Comparison of ENCODE assay signal across 11 cellular contexts in genomic region chr15:38535451-38536200, GRCh38. TPM values are rescaled to one million over a fixed set of nuclear protein-coding genes. Genes with fewer than 3 reads are reported as not detected.
A peak's percentile ranks its signal among the peaks of the same experiment; 100 is the strongest.
DNase-seq lines count a peak whose midpoint lies in the region; ATAC-seq and TF ChIP-seq lines count a peak whose summit lies in the region.
"Had no signal": no experiment of that assay in that cellular context is flagged by ENCODE, and none has a peak within 500 bp of the region (broad histone marks: within the 10 kb centered on the region; RNA-seq: fewer than 3 reads in every experiment).

No MANE protein-coding gene starts in this region.

- no peaks in the 10 kb centered on the region for H3K9me3 ChIP-seq in aorta (ENCODE audit: control insufficient read depth, low read length)
- H3K9me3 ChIP-seq: breast epithelium, esophagus squamous epithelium had no signal

- no peak for DNase-seq in stimulated activated naive CD8-positive, alpha-beta T cell treated with anti-CD3 and anti-CD28 coated beads, Interleukin-15, amount 100 ng/mL, for 72 hours
- DNase-seq in cardiac fibroblast (ENCODE audit: low read depth in 2 of 2) (peak; percentile 29 to 72), kidney tubule cell (ENCODE audit: low spot score) (peak; percentile 67), aorta (no peak), progenitor cell of endocrine pancreas (ENCODE audit: low spot score, unreplicated experiment) (no peak), dermis blood vessel endothelial cell (no peak), RPMI8226 (no peak)
- DNase-seq: esophagus squamous epithelium, SW 1271 had no signal

- H3K27ac Mint-ChIP-seq in stimulated activated naive CD8-positive, alpha-beta T cell treated with anti-CD3 and anti-CD28 coated beads, Interleukin-15, Interleukin-2, amounts not matched to agents 100 ng/mL and 50 ng/mL, for 24 hours = peak overlapping the region; percentile 79
- no peak overlapping the region for H3K27ac Mint-ChIP-seq in stimulated activated naive CD8-positive, alpha-beta T cell treated with anti-CD3 and anti-CD28 coated beads, Interleukin-15, amount 100 ng/mL, for 72 hours
- no peak overlapping the region for H3K27ac Mint-ChIP-seq in progenitor cell of endocrine pancreas

- no peak overlapping the region for H3K4me3 Mint-ChIP-seq in stimulated activated naive CD8-positive, alpha-beta T cell treated with anti-CD3 and anti-CD28 coated beads, Interleukin-15, Interleukin-2, amounts not matched to agents 100 ng/mL and 50 ng/mL, for 24 hours
- H3K4me3 Mint-ChIP-seq in stimulated activated naive CD8-positive, alpha-beta T cell treated with anti-CD3 and anti-CD28 coated beads, Interleukin-15, amount 100 ng/mL, for 72 hours = no peak overlapping the region
- no peak overlapping the region for H3K4me3 Mint-ChIP-seq in progenitor cell of endocrine pancreas (ENCODE audit: low read depth)

- no peak for ATAC-seq in stimulated activated naive CD8-positive, alpha-beta T cell treated with anti-CD3 and anti-CD28 coated beads, Interleukin-15, amount 100 ng/mL, for 72 hours
- peak; percentile 75 for ATAC-seq in aorta (ENCODE audit: low FRiP score)

- intact Hi-C loops in aorta (cut with DNase I) = no loop called here

- no peaks in the 10 kb centered on the region for H3K27me3 Mint-ChIP-seq in stimulated activated naive CD8-positive, alpha-beta T cell treated with anti-CD3 and anti-CD28 coated beads, Interleukin-15, Interleukin-2, amounts not matched to agents 100 ng/mL and 50 ng/mL, for 24 hours
- H3K27me3 Mint-ChIP-seq in stimulated activated naive CD8-positive, alpha-beta T cell treated with anti-CD3 and anti-CD28 coated beads, Interleukin-15, amount 100 ng/mL, for 72 hours = no peaks in the 10 kb centered on the region
- H3K27me3 Mint-ChIP-seq in progenitor cell of endocrine pancreas = peaks cover 7% of the 10 kb centered on the region

- peaks cover 0 to 1% of the 10 kb centered on the region in 2 donors for H3K4me1 ChIP-seq in aorta (ENCODE audit: control insufficient read depth in 1 of 2, insufficient read depth in 2 of 2, low read length in 2 of 2)
- H3K4me1 ChIP-seq: breast epithelium had no signal

- H3K9me3 Mint-ChIP-seq in stimulated activated naive CD8-positive, alpha-beta T cell treated with anti-CD3 and anti-CD28 coated beads, Interleukin-15, Interleukin-2, amounts not matched to agents 100 ng/mL and 50 ng/mL, for 24 hours = no peaks in the 10 kb centered on the region
- H3K9me3 Mint-ChIP-seq in stimulated activated naive CD8-positive, alpha-beta T cell treated with anti-CD3 and anti-CD28 coated beads, Interleukin-15, amount 100 ng/mL, for 72 hours = no peaks in the 10 kb centered on the region
- H3K9me3 Mint-ChIP-seq in progenitor cell of endocrine pancreas (ENCODE audit: low read depth) = no peaks in the 10 kb centered on the region

- 65 to 74% methylated on average over 8 of the region's 8 CpGs for WGBS in aorta, 2 donors

- TF ChIP-seq CTCF in cardiac fibroblast (IDR thresholded peaks at IDR 0.05; ENCODE audit: low read depth, low read length) (no peak), progenitor cell of endocrine pancreas (IDR thresholded peaks at IDR 0.05; ENCODE audit: unreplicated experiment) (no peak)

- H3K4me3 ChIP-seq in cardiac fibroblast (replicated peaks in 1 of 2; ENCODE audit: low read depth in 2 of 2, low read length in 2 of 2) = no peak overlapping the region
- H3K4me3 ChIP-seq in aorta (ENCODE audit: low read length in 2 of 2) = no peak overlapping the region
- H3K4me3 ChIP-seq: breast epithelium, esophagus squamous epithelium had no signal

- peaks cover 99% of the 10 kb centered on the region for H3K4me1 Mint-ChIP-seq in stimulated activated naive CD8-positive, alpha-beta T cell treated with anti-CD3 and anti-CD28 coated beads, Interleukin-15, Interleukin-2, amounts not matched to agents 100 ng/mL and 50 ng/mL, for 24 hours (ENCODE audit: low read depth)
- peaks cover 97% of the 10 kb centered on the region for H3K4me1 Mint-ChIP-seq in stimulated activated naive CD8-positive, alpha-beta T cell treated with anti-CD3 and anti-CD28 coated beads, Interleukin-15, amount 100 ng/mL, for 72 hours
- no peaks in the 10 kb centered on the region for H3K4me1 Mint-ChIP-seq in progenitor cell of endocrine pancreas (ENCODE audit: low read depth)

- H3K36me3 Mint-ChIP-seq in stimulated activated naive CD8-positive, alpha-beta T cell treated with anti-CD3 and anti-CD28 coated beads, Interleukin-15, Interleukin-2, amounts not matched to agents 100 ng/mL and 50 ng/mL, for 24 hours (ENCODE audit: low read depth) = peaks cover 66% of the 10 kb centered on the region
- no peaks in the 10 kb centered on the region for H3K36me3 Mint-ChIP-seq in progenitor cell of endocrine pancreas (ENCODE audit: insufficient read depth)

- no peaks in the 10 kb centered on the region for H3K27me3 ChIP-seq in aorta (ENCODE audit: control insufficient read depth in 1 of 2, insufficient read depth in 2 of 2, low read length in 1 of 2)
- H3K27me3 ChIP-seq: breast epithelium, esophagus squamous epithelium had no signal

- no peaks in the 10 kb centered on the region for H3K36me3 ChIP-seq in aorta (ENCODE audit: control insufficient read depth in 1 of 2, insufficient read depth in 2 of 2, low read length in 1 of 2)
- H3K36me3 ChIP-seq: breast epithelium, esophagus squamous epithelium had no signal

- H3K27ac ChIP-seq in aorta (ENCODE audit: low read depth in 1 of 2, low read length in 2 of 2) = no peak overlapping the region
- H3K27ac ChIP-seq: breast epithelium, esophagus squamous epithelium had no signal

RNA-seq across cellular contexts. Expression of gene RASGRP1, which starts 29.0 kb away (rescaled TPM):
- total RNA-seq in aorta (1 to 10 TPM; 1.5 to 3.1 TPM), progenitor cell of endocrine pancreas (1.5 and 1.7 TPM in 2 replicates), dermis blood vessel endothelial cell (0.37 and 0.51 TPM in 2 replicates)
- under 1 TPM in 1 of 2 donors, not detected in 1; 0.50 TPM for polyA plus RNA-seq in aorta

Comparison
In these comparisons a context has a peak if more than half of its experiments do, and no peak if none do; other contexts are left out.
1. DNase-seq: peak in cardiac fibroblast (2 of 2) and kidney tubule cell (single experiment); none in stimulated activated naive CD8-positive, alpha-beta T cell treated with anti-CD3 and anti-CD28 coated beads, Interleukin-15, amount 100 ng/mL, for 72 hours (0 of 2), aorta (0 of 2), progenitor cell of endocrine pancreas (single experiment), dermis blood vessel endothelial cell (single experiment) and RPMI8226 (single experiment).